35 cellular contexts compared by ENCODE assay signal in genomic region chr21:20649231-20649630, GRCh38.
"Had no signal": no experiment of that assay in that cellular context is flagged by ENCODE, and none has a peak within 500 bp of the region (broad histone marks: within the 10 kb centered on the region; RNA-seq: fewer than 3 reads in every experiment).

No MANE protein-coding gene starts in this region.

- H3K36me3 ChIP-seq: MG63 had no signal

- DNase-seq: Karpas-422, Kasumi-1, MG63, MM.1S, MV-4-11, NCI-H1048, NCI-H1092, NCI-H1092 treated with DMSO at 0.1 percent for 48 hours, NCI-H1105, NCI-H1105 treated with DMSO at 0.1 percent for 48 hours, NCI-H1417, NCI-H1417 treated with DMSO at 0.1 percent for 48 hours, NCI-H1436, NCI-H1436 treated with DMSO at 0.1 percent for 48 hours, NCI-H146, NCI-H1694, NCI-H1694 treated with DMSO at 0.1 percent for 48 hours, NCI-H187, NCI-H187 treated with DMSO at 0.1 percent for 48 hours, NCI-H1930, NCI-H2029, NCI-H2029 treated with DMSO at 0.1 percent for 48 hours, NCI-H2081, NCI-H2081 treated with DMSO at 0.1 percent for 48 hours, NCI-H2107, NCI-H2171, NCI-H2171 treated with DMSO at 0.1 percent for 48 hours, NCI-H2227 treated with DMSO at 0.1 percent for 48 hours, NCI-H345, NCI-H446, NCI-H446 treated with DMSO at 0.1 percent for 48 hours, NCI-H510A, NCI-H510A treated with DMSO at 0.1 percent for 48 hours, NCI-H524, NCI-H524 treated with DMSO at 0.1 percent for 48 hours had no signal

- H3K9me3 ChIP-seq: MG63 had no signal

- H3K27me3 ChIP-seq: MG63 had no signal

- H3K4me3 ChIP-seq: MG63 had no signal
